8 cellular contexts compared by ENCODE assay signal in the genomic region with DNA sequence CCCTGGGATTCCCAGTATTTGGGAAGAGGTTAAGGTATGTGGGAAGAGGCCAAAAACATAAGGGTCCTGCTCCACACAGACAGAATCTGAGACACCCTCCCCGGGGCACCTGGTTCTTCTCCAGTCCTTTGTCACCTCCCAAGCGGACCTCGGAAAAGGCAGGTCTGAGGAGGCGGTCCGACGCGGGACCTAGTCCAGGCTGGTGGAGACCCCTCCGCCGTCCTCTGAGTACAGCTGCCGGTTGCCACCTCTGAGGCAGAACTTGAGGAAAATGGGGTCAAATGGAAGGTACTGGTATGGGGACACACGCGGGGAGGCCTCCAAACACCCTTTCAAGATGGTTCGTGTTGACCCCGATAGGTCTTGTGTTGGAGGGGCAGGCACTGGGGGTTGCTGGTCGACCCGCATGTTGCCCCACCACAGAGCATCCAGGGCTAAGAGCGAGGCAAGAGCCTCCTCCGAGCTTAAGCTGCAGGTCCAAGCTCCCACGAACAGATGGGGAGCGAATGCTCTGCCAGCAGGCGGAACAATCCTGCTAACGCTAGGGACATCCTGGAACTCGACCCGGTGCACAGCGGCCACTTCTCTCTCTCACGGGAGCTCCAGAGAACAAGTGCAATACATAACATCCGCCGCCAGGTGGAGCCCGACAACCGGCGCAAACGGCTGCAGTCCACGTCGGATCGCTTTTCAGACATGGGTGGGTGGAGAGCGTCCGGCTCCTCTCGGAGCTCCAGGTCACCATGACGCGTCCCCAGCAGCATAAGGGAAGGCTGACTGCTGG.
DNase-seq lines count a peak whose midpoint lies in the region; ATAC-seq, FAIRE-seq and TF ChIP-seq lines count a peak whose summit lies in the region.
"Not testable (repeated sequence)": the region's sequence is repeated elsewhere in the genome, so short reads cannot be mapped to it uniquely, and the experiment has no call there.

No MANE protein-coding gene starts in this region.

- not testable (repeated sequence) for H3K4me3 ChIP-seq in skeletal muscle cell (ENCODE audit: low read depth, low read length)

- not testable (repeated sequence) for H3K36me3 Mint-ChIP-seq in activated CD4-positive, alpha-beta T cell treated with anti-CD3 and anti-CD28 coated beads, Interleukin-2, amount 10 ng/mL, durations not matched to agents 24 days and 14 days (ENCODE audit: low read depth); central memory CD8-positive, alpha-beta T cell (ENCODE audit: insufficient read depth)

- not testable (repeated sequence) for H3K4me1 Mint-ChIP-seq in activated CD4-positive, alpha-beta T cell treated with anti-CD3 and anti-CD28 coated beads, Interleukin-2, amount 10 ng/mL, durations not matched to agents 24 days and 14 days; central memory CD8-positive, alpha-beta T cell

- H3K4me3 Mint-ChIP-seq in activated CD4-positive, alpha-beta T cell treated with anti-CD3 and anti-CD28 coated beads, Interleukin-2, amount 10 ng/mL, durations not matched to agents 24 days and 14 days; central memory CD8-positive, alpha-beta T cell: not testable (repeated sequence)

- not testable (repeated sequence) for H3K27ac ChIP-seq in 22Rv1

- peak; percentile 32 for DNase-seq in HTR-8/SVneo (ENCODE audit: insufficient read length, low spot score)
- peak; percentile 24 for DNase-seq in NCI-H69 (lab: John Stamatoyannopoulos, UW)
- peak; percentile 88 for DNase-seq in activated CD4-positive, alpha-beta T cell treated with anti-CD3 and anti-CD28 coated beads, Interleukin-2, amount 10 ng/mL, durations not matched to agents 24 days and 14 days
- DNase-seq in central memory CD8-positive, alpha-beta T cell (ENCODE audit: low spot score in 2 of 2), result peak; percentile 17 to 27
- DNase-seq in iPS-NIHi11 (ENCODE audit: low spot score), result peak; percentile 75
- DNase-seq in skeletal muscle cell (ENCODE audit: low read depth), result peak; percentile 26

- not testable (repeated sequence) for FAIRE-seq in HTR-8/SVneo (lab: Jason Lieb, UNC)

- H3K27me3 Mint-ChIP-seq in activated CD4-positive, alpha-beta T cell treated with anti-CD3 and anti-CD28 coated beads, Interleukin-2, amount 10 ng/mL, durations not matched to agents 24 days and 14 days; central memory CD8-positive, alpha-beta T cell: not testable (repeated sequence)

- not testable (repeated sequence) for H3K9me3 Mint-ChIP-seq in activated CD4-positive, alpha-beta T cell treated with anti-CD3 and anti-CD28 coated beads, Interleukin-2, amount 10 ng/mL, durations not matched to agents 24 days and 14 days; central memory CD8-positive, alpha-beta T cell

- H3K27ac Mint-ChIP-seq in activated CD4-positive, alpha-beta T cell treated with anti-CD3 and anti-CD28 coated beads, Interleukin-2, amount 10 ng/mL, durations not matched to agents 24 days and 14 days; central memory CD8-positive, alpha-beta T cell (ENCODE audit: low read depth): not testable (repeated sequence)

- intact Hi-C loops in activated CD4-positive, alpha-beta T cell treated with anti-CD3 and anti-CD28 coated beads, Interleukin-2, amount 10 ng/mL, durations not matched to agents 24 days and 14 days (cut with micrococcal nuclease), result not testable (repeated sequence)

- peak; percentile 72 for TF ChIP-seq CTCF in 22Rv1 (IDR thresholded peaks at IDR 0.05)

- peak; percentile 63 for ATAC-seq in GM18498 (IDR thresholded peaks at IDR 0.05; ENCODE audit: unreplicated experiment)
- not testable (repeated sequence) for ATAC-seq in central memory CD8-positive, alpha-beta T cell (replicated peaks; ENCODE audit: extremely low read depth, poor library complexity, severe bottlenecking)

Comparison
In these comparisons a context has a peak if more than half of its experiments do, and no peak if none do; other contexts are left out.
1. DNase-seq: peak in every context shown above with its lines; median percentile 88 in activated CD4-positive, alpha-beta T cell treated with anti-CD3 and anti-CD28 coated beads, Interleukin-2, amount 10 ng/mL, durations not matched to agents 24 days and 14 days; 75 in iPS-NIHi11; 32 in HTR-8/SVneo; 26 in skeletal muscle cell; 24 in NCI-H69; 22 in central memory CD8-positive, alpha-beta T cell.